9 cellular contexts compared by ENCODE assay signal in the genomic region with DNA sequence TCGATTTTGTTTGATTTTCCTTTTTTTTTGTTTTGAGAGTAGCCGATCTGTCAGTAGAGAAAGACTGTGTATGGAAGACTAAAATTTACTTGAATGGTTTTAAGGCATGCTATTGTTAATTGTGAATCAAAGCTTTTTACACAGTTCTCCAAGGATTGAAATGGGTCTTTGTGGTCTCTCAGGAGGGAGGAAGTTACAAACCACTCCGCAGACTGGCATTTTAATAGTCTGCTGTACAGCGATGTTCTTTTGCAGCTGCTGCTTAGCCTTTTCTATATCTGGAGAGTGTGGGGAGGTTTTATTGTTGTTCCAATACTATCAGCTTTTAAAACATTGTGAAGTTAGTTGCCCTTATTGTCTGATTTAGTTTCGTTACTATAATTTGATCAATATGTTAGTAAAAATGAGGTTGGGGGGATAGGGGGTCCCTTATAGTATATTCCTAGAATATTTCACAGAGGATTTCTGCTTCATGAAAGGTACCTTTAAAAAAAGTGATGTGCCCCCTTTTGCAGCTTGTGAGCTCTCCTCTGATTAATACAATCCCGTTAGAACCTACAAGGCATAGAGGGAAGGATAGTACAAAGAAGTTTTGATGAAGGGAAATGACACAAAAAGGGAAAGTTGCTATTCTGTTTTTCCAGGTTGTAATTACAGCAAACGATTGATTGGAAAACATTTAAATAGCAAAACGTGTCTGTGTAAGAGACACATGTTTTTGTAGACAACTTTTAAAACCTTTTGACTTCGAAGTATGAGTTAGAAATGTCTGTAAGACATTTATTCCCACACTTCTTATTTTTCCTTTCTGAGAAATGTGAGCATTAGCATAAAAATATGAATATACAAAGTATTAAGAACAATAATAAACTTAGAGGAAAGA.
DNase-seq lines count a peak whose midpoint lies in the region; ATAC-seq and TF ChIP-seq lines count a peak whose summit lies in the region.
"Had no signal": no experiment of that assay in that cellular context is flagged by ENCODE, and none has a peak within 500 bp of the region (broad histone marks: within the 10 kb centered on the region; RNA-seq: fewer than 3 reads in every experiment).

No MANE protein-coding gene starts in this region.

- peaks cover 0 to 56% (median 18%) of the 10 kb centered on the region in 3 donors for H3K4me1 ChIP-seq in esophagus squamous epithelium

- no peaks in the 10 kb centered on the region for H3K9me2 ChIP-seq in neural cell (ENCODE audit: insufficient read depth, low read length)

- H3K9me3 Mint-ChIP-seq in Calu3 (ENCODE audit: low read depth, unreplicated experiment), result no peaks in the 10 kb centered on the region
- H3K9me3 Mint-ChIP-seq: activated T-helper 2 cell treated with anti-CD3 and anti-CD28 coated beads, Interferon-gamma antibody, Interleukin-2, Interleukin-4, amounts not matched to agents 10 μg/mL and 5 μg/mL and 100 μg/mL, durations not matched to agents 14 hours and 24 hours and 36 hours had no signal

- H3K36me3 Mint-ChIP-seq in Calu3 (ENCODE audit: insufficient read depth, unreplicated experiment), result no peaks in the 10 kb centered on the region

- H4K20me1 ChIP-seq in neural cell (ENCODE audit: insufficient read depth), result no peaks in the 10 kb centered on the region

- H3K4me3 ChIP-seq in MG63 (peak overlapping the region; percentile 53), neural cell (ENCODE audit: low read length) (peak overlapping the region; percentile 18), esophagus squamous epithelium (peak overlapping the region in 1 of 4 donors; percentile 1)

- H3K4me1 Mint-ChIP-seq in Calu3 (ENCODE audit: low read depth, unreplicated experiment), result peaks cover 60% of the 10 kb centered on the region

- no peak for DNase-seq in Calu3
- DNase-seq in MG63, result no peak
- peak in 4 of 61 donors; percentile 9 to 20 (median 13) for DNase-seq in caudate nucleus (lab: John Stamatoyannopoulos, UW)
- no peak for DNase-seq in esophagus squamous epithelium (lab: John Stamatoyannopoulos, UW)

- no peak for TF ChIP-seq RAD21 in neural cell (conservative IDR thresholded peaks at IDR 0.05)

- peak overlapping the region; percentile 20 for H3K27ac Mint-ChIP-seq in Calu3 (ENCODE audit: unreplicated experiment)
- H3K27ac Mint-ChIP-seq: activated T-helper 2 cell treated with anti-CD3 and anti-CD28 coated beads, Interferon-gamma antibody, Interleukin-2, Interleukin-4, amounts not matched to agents 10 μg/mL and 5 μg/mL and 100 μg/mL, durations not matched to agents 14 hours and 24 hours and 36 hours had no signal

- intact Hi-C loops in Calu3 (cut with micrococcal nuclease; ENCODE audit: unreplicated experiment), result no loop called here
- intact Hi-C loops in esophagus squamous epithelium (cut with DNase I), result no loop called here

- no peaks in the 10 kb centered on the region for H3K9me3 ChIP-seq in MG63
- H3K9me3 ChIP-seq in neural cell (ENCODE audit: low read length), result no peaks in the 10 kb centered on the region
- no peaks in the 10 kb centered on the region for H3K9me3 ChIP-seq in esophagus squamous epithelium

- peaks cover 49% of the 10 kb centered on the region for H3K79me2 ChIP-seq in neural cell (replicated peaks; ENCODE audit: insufficient read depth, low read length)

- TF ChIP-seq POLR2A in esophagus squamous epithelium (IDR thresholded peaks at IDR 0.05), result no peak

- H3K36me3 ChIP-seq in MG63 (no peaks in the 10 kb centered on the region), neural cell (ENCODE audit: insufficient read depth, low read length) (no peaks in the 10 kb centered on the region), esophagus squamous epithelium (no peaks in the 10 kb centered on the region)

- CTCF ChIA-PET in Calu3 (lab: Charles Lee), result interaction anchor here (0.6 to 1.2 kb wide), 3 partner anchors 21 to 300 kb away, joined by 3 read pairs; no protein-coding TSS in a partner anchor

- TF ChIP-seq CTCF in Calu3 (IDR thresholded peaks at IDR 0.05; ENCODE audit: unreplicated experiment), result no peak
- no peak for TF ChIP-seq CTCF in neural cell (IDR thresholded peaks at IDR 0.05; ENCODE audit: poor library complexity, severe bottlenecking)
- TF ChIP-seq CTCF in esophagus squamous epithelium (IDR thresholded peaks at IDR 0.05), result no peak

- H3K9ac ChIP-seq in neural cell (ENCODE audit: low read length), result no peak overlapping the region

- H3K27ac ChIP-seq in caudate nucleus (ENCODE audit: low read depth, low read length) (peak overlapping the region; percentile 31), neural cell (ENCODE audit: low read length) (no peak overlapping the region), esophagus squamous epithelium (peak overlapping the region in 2 of 4 donors; percentile 1 to 22)

- TF ChIP-seq EP300 in neural cell (conservative IDR thresholded peaks at IDR 0.05; ENCODE audit: poor library complexity, severe bottlenecking), result no peak

- H2AFZ ChIP-seq in neural cell (ENCODE audit: low read depth, low read length), result no peak overlapping the region

- no TSS peak for BruUV-seq in Calu3 (replicated peaks; lab: Mats Ljungman, UMichigan)

- no peaks in the 10 kb centered on the region for H3K27me3 Mint-ChIP-seq in Calu3 (ENCODE audit: unreplicated experiment)

- no peak overlapping the region for H3K4me2 ChIP-seq in neural cell (ENCODE audit: low read length)

- H3K4me3 Mint-ChIP-seq in Calu3 (ENCODE audit: low read depth, unreplicated experiment), result no peak overlapping the region

- 60 to 67% methylated on average over 9 of the region's 9 CpGs for WGBS in esophagus squamous epithelium, 2 donors

- H3K27me3 ChIP-seq in MG63, result no peaks in the 10 kb centered on the region
- H3K27me3 ChIP-seq in neural cell (ENCODE audit: insufficient read depth, low read depth, low read length), result no peaks in the 10 kb centered on the region
- H3K27me3 ChIP-seq in esophagus squamous epithelium, result no peaks in the 10 kb centered on the region

- ATAC-seq in esophagus mucosa, result no peak
- ATAC-seq in GM19397 (IDR thresholded peaks at IDR 0.05; ENCODE audit: unreplicated experiment), result no peak
- ATAC-seq in GM19035 (IDR thresholded peaks at IDR 0.05; ENCODE audit: unreplicated experiment), result no peak

- H3F3A ChIP-seq in neural cell (ENCODE audit: insufficient read depth, low read length, poor library complexity, severe bottlenecking), result no peaks in the 10 kb centered on the region

TF ChIP-seq in neural cell, 6 proteins besides CTCF, POLR2A, EP300 and RAD21:
- no peak for TF ChIP-seq TAF1 (IDR thresholded peaks at IDR 0.05; ENCODE audit: low read depth)
- TF ChIP-seq POLR2AphosphoS5 (IDR thresholded peaks at IDR 0.05), result no peak
- TF ChIP-seq, protein P1, sequence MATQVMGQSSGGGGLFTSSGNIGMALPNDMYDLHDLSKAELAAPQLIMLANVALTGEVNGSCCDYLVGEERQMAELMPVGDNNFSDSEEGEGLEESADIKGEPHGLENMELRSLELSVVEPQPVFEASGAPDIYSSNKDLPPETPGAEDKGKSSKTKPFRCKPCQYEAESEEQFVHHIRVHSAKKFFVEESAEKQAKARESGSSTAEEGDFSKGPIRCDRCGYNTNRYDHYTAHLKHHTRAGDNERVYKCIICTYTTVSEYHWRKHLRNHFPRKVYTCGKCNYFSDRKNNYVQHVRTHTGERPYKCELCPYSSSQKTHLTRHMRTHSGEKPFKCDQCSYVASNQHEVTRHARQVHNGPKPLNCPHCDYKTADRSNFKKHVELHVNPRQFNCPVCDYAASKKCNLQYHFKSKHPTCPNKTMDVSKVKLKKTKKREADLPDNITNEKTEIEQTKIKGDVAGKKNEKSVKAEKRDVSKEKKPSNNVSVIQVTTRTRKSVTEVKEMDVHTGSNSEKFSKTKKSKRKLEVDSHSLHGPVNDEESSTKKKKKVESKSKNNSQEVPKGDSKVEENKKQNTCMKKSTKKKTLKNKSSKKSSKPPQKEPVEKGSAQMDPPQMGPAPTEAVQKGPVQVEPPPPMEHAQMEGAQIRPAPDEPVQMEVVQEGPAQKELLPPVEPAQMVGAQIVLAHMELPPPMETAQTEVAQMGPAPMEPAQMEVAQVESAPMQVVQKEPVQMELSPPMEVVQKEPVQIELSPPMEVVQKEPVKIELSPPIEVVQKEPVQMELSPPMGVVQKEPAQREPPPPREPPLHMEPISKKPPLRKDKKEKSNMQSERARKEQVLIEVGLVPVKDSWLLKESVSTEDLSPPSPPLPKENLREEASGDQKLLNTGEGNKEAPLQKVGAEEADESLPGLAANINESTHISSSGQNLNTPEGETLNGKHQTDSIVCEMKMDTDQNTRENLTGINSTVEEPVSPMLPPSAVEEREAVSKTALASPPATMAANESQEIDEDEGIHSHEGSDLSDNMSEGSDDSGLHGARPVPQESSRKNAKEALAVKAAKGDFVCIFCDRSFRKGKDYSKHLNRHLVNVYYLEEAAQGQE (IDR thresholded peaks at IDR 0.05; ENCODE audit: borderline replicate concordance), result no peak
- TF ChIP-seq MXI1 (conservative IDR thresholded peaks at IDR 0.05; ENCODE audit: poor library complexity, severe bottlenecking), result no peak
- no peak for TF ChIP-seq SMC3 (conservative IDR thresholded peaks at IDR 0.05; ENCODE audit: poor library complexity)
- no peak for TF ChIP-seq EZH2 (IDR thresholded peaks at IDR 0.05; ENCODE audit: borderline replicate concordance, insufficient read depth, low read length, poor library complexity, severe bottlenecking)
